In genomic region chr6:149468179-149468578, GRCh38 we compare ENCODE assay signal across 1 cellular context.
TF ChIP-seq lines count a peak whose summit lies in the region.

No MANE protein-coding gene starts in this region.

TF ChIP-seq in GM12878, 131 proteins besides CTCF, POLR2A, EP300 and RAD21 (continued from another document):
- TF ChIP-seq BCLAF1 (IDR thresholded peaks at IDR 0.05), result no peak
- 0 out of 2 replicates have a peak, but pooled peaks have one; percentile 15 for TF ChIP-seq MTA3 (IDR thresholded peaks at IDR 0.05; ENCODE audit: borderline replicate concordance, low read length)
- no peak for TF ChIP-seq FOXK2 (IDR thresholded peaks at IDR 0.05)
- no peak for TF ChIP-seq RELB (IDR thresholded peaks at IDR 0.05; ENCODE audit: low read depth)
- no peak for TF ChIP-seq CUX1 (IDR thresholded peaks at IDR 0.05; ENCODE audit: insufficient replicate concordance, low read depth, low read length)
- TF ChIP-seq USF1 (IDR thresholded peaks at IDR 0.05; ENCODE audit: borderline replicate concordance, extremely low read length, insufficient read depth, low read depth, low read length), result no peak
- TF ChIP-seq SREBF2 (IDR thresholded peaks at IDR 0.05; ENCODE audit: low read length), result no peak
- TF ChIP-seq ZBTB4 (CRISPR knock-in tag; IDR thresholded peaks at IDR 0.05), result no peak
- TF ChIP-seq YY1 (IDR thresholded peaks at IDR 0.05; ENCODE audit: low read depth, low read length), result no peak
- TF ChIP-seq GATAD2B (conservative IDR thresholded peaks at IDR 0.05; ENCODE audit: low read depth), result 0 out of 2 replicates have a peak, but pooled peaks have one; percentile 10
- no peak for TF ChIP-seq HDGF (IDR thresholded peaks at IDR 0.05)
- TF ChIP-seq RAD51 (IDR thresholded peaks at IDR 0.05), result no peak
- no peak for TF ChIP-seq ETV6 (conservative IDR thresholded peaks at IDR 0.05 in 1 of 2, IDR thresholded peaks at IDR 0.05 in 1 of 2; ENCODE audit: borderline replicate concordance in 1 of 2, low read depth in 1 of 2)
- no peak for TF ChIP-seq POLR2AphosphoS5 (IDR thresholded peaks at IDR 0.05; ENCODE audit: low read length)
- no peak for TF ChIP-seq ZNF687 (IDR thresholded peaks at IDR 0.05)
- 0 out of 2 replicates have a peak, but pooled peaks have one; percentile 35 for TF ChIP-seq RB1 (IDR thresholded peaks at IDR 0.05; ENCODE audit: borderline replicate concordance)
- peak; percentile 73 for TF ChIP-seq SPI1 (IDR thresholded peaks at IDR 0.05; ENCODE audit: borderline replicate concordance, insufficient read depth, low read depth, low read length)
- no peak for TF ChIP-seq CEBPZ (IDR thresholded peaks at IDR 0.05; ENCODE audit: low read depth, low read length)
